15 cellular contexts compared by ENCODE assay signal in the genomic region with DNA sequence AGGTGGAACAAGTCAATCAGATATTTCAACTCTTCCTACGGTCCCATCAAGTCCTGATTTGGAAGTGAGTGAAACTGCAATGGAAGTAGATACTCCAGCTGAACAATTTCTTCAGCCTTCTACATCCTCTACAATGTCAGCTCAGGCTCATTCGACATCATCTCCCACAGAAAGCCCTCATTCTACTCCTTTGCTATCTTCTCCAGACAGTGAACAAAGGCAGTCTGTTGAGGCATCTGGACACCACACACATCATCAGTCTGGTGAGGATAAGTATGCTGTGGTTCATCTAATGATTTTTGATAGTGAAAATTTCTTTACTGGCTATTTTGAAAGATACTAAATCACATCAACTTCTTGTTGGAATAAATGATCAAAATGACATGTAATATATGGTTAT.
"Had no signal": no experiment of that assay in that cellular context is flagged by ENCODE, and none has a peak within 500 bp of the region (broad histone marks: within the 10 kb centered on the region; RNA-seq: fewer than 3 reads in every experiment).

No MANE protein-coding gene starts in this region.

- H3K27me3 ChIP-seq: breast epithelium, right atrium auricular region, upper lobe of left lung had no signal

- H3K36me3 ChIP-seq: breast epithelium, right atrium auricular region had no signal

- H3K27ac Mint-ChIP-seq: activated T-helper 17 cell treated with anti-CD3 and anti-CD28 coated beads, Interleukin-2, amount 50 U/mL, for 72 hours; dendritic cell treated with granulocyte-macrophage colony-stimulating factor and Interleukin-4, amounts not matched to agents 40 ng/mL and 50 ng/mL, for 4 days had no signal

- H3K27ac ChIP-seq: breast epithelium, right atrium auricular region, upper lobe of left lung had no signal

- H3K4me1 ChIP-seq: breast epithelium had no signal

- H3K9me3 Mint-ChIP-seq: dendritic cell treated with granulocyte-macrophage colony-stimulating factor and Interleukin-4, amounts not matched to agents 40 ng/mL and 50 ng/mL, for 4 days; naive thymus-derived CD4-positive, alpha-beta T cell had no signal

- H3K4me3 Mint-ChIP-seq: activated T-helper 17 cell treated with anti-CD3 and anti-CD28 coated beads, Interleukin-2, amount 50 U/mL, for 72 hours; dendritic cell treated with granulocyte-macrophage colony-stimulating factor and Interleukin-4, amounts not matched to agents 40 ng/mL and 50 ng/mL, for 4 days; naive thymus-derived CD4-positive, alpha-beta T cell had no signal

- ATAC-seq: activated T-helper 17 cell treated with anti-CD3 and anti-CD28 coated beads, Interleukin-2, amount 50 U/mL, for 72 hours; mucosa of descending colon; naive thymus-derived CD4-positive, alpha-beta T cell; stimulated activated naive CD8-positive, alpha-beta T cell treated with anti-CD3 and anti-CD28 coated beads, Interleukin-15, Interleukin-2, amounts not matched to agents 100 U/mL and 50 U/mL, for 24 hours had no signal

- DNase-seq: activated CD4-positive, alpha-beta T cell treated with anti-CD3 and anti-CD28 coated beads, Interleukin-2, amount 50 U/mL, for 1 hour; activated naive CD4-positive, alpha-beta T cell treated with Interleukin-2 at 50 U/mL for 16 hours; cerebellar nuclear complex; effector memory CD4-positive, alpha-beta T cell; mucosa of descending colon; naive thymus-derived CD4-positive, alpha-beta T cell; small intestine; stimulated activated CD4-positive, alpha-beta T cell treated with anti-CD3 and anti-CD28 coated beads, Interleukin-4, amount 100 ng/mL, for 4 hours; stimulated activated CD8-positive, alpha-beta memory T cell treated with anti-CD3 and anti-CD28 coated beads, Interleukin-4, amount 100 ng/mL, for 48 hours; stimulated activated naive CD8-positive, alpha-beta T cell treated with anti-CD3 and anti-CD28 coated beads, Interleukin-15, Interleukin-2, amounts not matched to agents 100 U/mL and 50 U/mL, for 24 hours; upper lobe of left lung had no signal

- H3K27me3 Mint-ChIP-seq: activated T-helper 17 cell treated with anti-CD3 and anti-CD28 coated beads, Interleukin-2, amount 50 U/mL, for 72 hours; dendritic cell treated with granulocyte-macrophage colony-stimulating factor and Interleukin-4, amounts not matched to agents 40 ng/mL and 50 ng/mL, for 4 days; naive thymus-derived CD4-positive, alpha-beta T cell had no signal

- H3K9me3 ChIP-seq: breast epithelium, mucosa of descending colon, right atrium auricular region, upper lobe of left lung had no signal

- H3K4me3 ChIP-seq: breast epithelium, mucosa of descending colon, right atrium auricular region, upper lobe of left lung had no signal
